In genomic region chr1:3787347-3787710, GRCh38 we compare ENCODE assay signal across 15 cellular contexts. TPM values are rescaled to one million over a fixed set of nuclear protein-coding genes. Genes with fewer than 3 reads are reported as not detected.
A peak's percentile ranks its signal among the peaks of the same experiment; 100 is the strongest.
DNase-seq lines count a peak whose midpoint lies in the region; ATAC-seq and TF ChIP-seq lines count a peak whose summit lies in the region.
"Had no signal": no experiment of that assay in that cellular context is flagged by ENCODE, and none has a peak within 500 bp of the region (broad histone marks: within the 10 kb centered on the region; RNA-seq: fewer than 3 reads in every experiment).

No MANE protein-coding gene starts in this region.

- no peak overlapping the region for H3K27ac ChIP-seq in osteoblast (ENCODE audit: low read depth, low read length)
- H3K27ac ChIP-seq in ascending aorta = no peak overlapping the region
- H3K27ac ChIP-seq in testis = no peak overlapping the region
- H3K27ac ChIP-seq: psoas muscle had no signal

- POLR2A ChIA-PET in Caco-2 (lab: Charles Lee) = interaction anchor here (0.6 kb wide), 1 partner anchor 20 kb away, joined by 6 read pairs; no protein-coding TSS in a partner anchor

- CTCF ChIA-PET in Caco-2 (lab: Charles Lee) = no interaction called here

- TF ChIP-seq CTCF in Caco-2 (IDR thresholded peaks at IDR 0.05; ENCODE audit: insufficient read depth in 1 of 2, low read depth in 1 of 2, low read length in 1 of 2, severe bottlenecking in 1 of 2, unreplicated experiment in 1 of 2) (no peak), osteoblast (IDR thresholded peaks at IDR 0.05; ENCODE audit: extremely low read depth, low read depth, low read length) (no peak), ascending aorta (IDR thresholded peaks at IDR 0.05) (no peak), testis (IDR thresholded peaks at IDR 0.05) (no peak)

- DNase-seq in Caco-2 = no peak
- DNase-seq in SW480 (ENCODE audit: low spot score) = peak; percentile 58
- DNase-seq in osteoblast (ENCODE audit: insufficient read length, low spot score, missing footprints) = peak; percentile 69
- no peak for DNase-seq in ascending aorta (ENCODE audit: low spot score in 2 of 2)
- no peak for DNase-seq in testis
- DNase-seq: C1 segment of cervical spinal cord, GF-D8, NCI-H1105, psoas muscle had no signal

- no peaks in the 10 kb centered on the region for H3K9me3 ChIP-seq in Caco-2
- H3K9me3 ChIP-seq in osteoblast (ENCODE audit: low read depth, low read length) = no peaks in the 10 kb centered on the region
- H3K9me3 ChIP-seq in ascending aorta = no peaks in the 10 kb centered on the region
- H3K9me3 ChIP-seq in testis = no peaks in the 10 kb centered on the region
- H3K9me3 ChIP-seq: psoas muscle had no signal

- no peak overlapping the region for H3K4me3 Mint-ChIP-seq in Caco-2 (ENCODE audit: unreplicated experiment)
- peak overlapping the region; percentile 67 for H3K4me3 Mint-ChIP-seq in activated T-helper 17 cell treated with anti-CD3 and anti-CD28 coated beads, Interleukin-2, amount 50 U/mL, for 72 hours
- H3K4me3 Mint-ChIP-seq: dendritic cell treated with granulocyte-macrophage colony-stimulating factor and Interleukin-4, amounts not matched to agents 40 ng/mL and 50 ng/mL, for 4 days had no signal

- BruUV-seq in Caco-2 (replicated peaks; lab: Mats Ljungman, UMichigan) = no TSS peak

- H3K27me3 Mint-ChIP-seq in Caco-2 (ENCODE audit: insufficient read depth, unreplicated experiment) = no peaks in the 10 kb centered on the region
- H3K27me3 Mint-ChIP-seq in activated T-helper 17 cell treated with anti-CD3 and anti-CD28 coated beads, Interleukin-2, amount 50 U/mL, for 72 hours = no peaks in the 10 kb centered on the region
- H3K27me3 Mint-ChIP-seq: dendritic cell treated with granulocyte-macrophage colony-stimulating factor and Interleukin-4, amounts not matched to agents 40 ng/mL and 50 ng/mL, for 4 days had no signal

- H3K9me3 Mint-ChIP-seq in Caco-2 (ENCODE audit: unreplicated experiment) = no peaks in the 10 kb centered on the region
- H3K9me3 Mint-ChIP-seq in activated T-helper 17 cell treated with anti-CD3 and anti-CD28 coated beads, Interleukin-2, amount 50 U/mL, for 72 hours = no peaks in the 10 kb centered on the region
- H3K9me3 Mint-ChIP-seq: dendritic cell treated with granulocyte-macrophage colony-stimulating factor and Interleukin-4, amounts not matched to agents 40 ng/mL and 50 ng/mL, for 4 days had no signal

- peak overlapping the region; percentile 35 for H3K27ac Mint-ChIP-seq in Caco-2 (ENCODE audit: unreplicated experiment)
- H3K27ac Mint-ChIP-seq in activated T-helper 17 cell treated with anti-CD3 and anti-CD28 coated beads, Interleukin-2, amount 50 U/mL, for 72 hours = peak overlapping the region; percentile 88
- H3K27ac Mint-ChIP-seq: dendritic cell treated with granulocyte-macrophage colony-stimulating factor and Interleukin-4, amounts not matched to agents 40 ng/mL and 50 ng/mL, for 4 days had no signal

- H3K36me3 Mint-ChIP-seq in Caco-2 (ENCODE audit: insufficient read depth, unreplicated experiment) = peaks cover 64% of the 10 kb centered on the region
- H3K36me3 Mint-ChIP-seq in activated T-helper 17 cell treated with anti-CD3 and anti-CD28 coated beads, Interleukin-2, amount 50 U/mL, for 72 hours (ENCODE audit: low read depth) = peaks cover 62% of the 10 kb centered on the region

- H3K4me2 ChIP-seq in osteoblast (ENCODE audit: insufficient read depth, low read length) = no peak overlapping the region

- H3K4me1 ChIP-seq in Caco-2 = no peaks in the 10 kb centered on the region
- no peaks in the 10 kb centered on the region for H3K4me1 ChIP-seq in osteoblast (ENCODE audit: insufficient read depth, low read length)
- no peaks in the 10 kb centered on the region for H3K4me1 ChIP-seq in ascending aorta
- peaks cover 5% of the 10 kb centered on the region for H3K4me1 ChIP-seq in testis

- peak; percentile 98 for ATAC-seq in activated T-helper 17 cell treated with anti-CD3 and anti-CD28 coated beads, Interleukin-2, amount 50 U/mL, for 72 hours (replicated peaks)
- ATAC-seq in GM18909 (IDR thresholded peaks at IDR 0.05; ENCODE audit: poor library complexity, unreplicated experiment) = no peak
- ATAC-seq: Panc1, psoas muscle had no signal

- H3K79me2 ChIP-seq in osteoblast (ENCODE audit: insufficient read depth, low read length) = peaks cover 58% of the 10 kb centered on the region

- 83 to 85% methylated on average over 10 of the region's 10 CpGs for WGBS in testis, 2 donors

- no peaks in the 10 kb centered on the region for H3K36me3 ChIP-seq in Caco-2 (ENCODE audit: control insufficient read depth, insufficient read depth, low read length)
- H3K36me3 ChIP-seq in osteoblast (ENCODE audit: insufficient read depth, low read length) = peaks cover 37% of the 10 kb centered on the region
- H3K36me3 ChIP-seq in ascending aorta = peaks cover 53 to 70% of the 10 kb centered on the region in 2 donors
- H3K36me3 ChIP-seq in testis (ENCODE audit: low read depth, missing control alignments) = no peaks in the 10 kb centered on the region

- no peaks in the 10 kb centered on the region for H3K27me3 ChIP-seq in Caco-2 (replicated peaks; ENCODE audit: control insufficient read depth, insufficient read depth, low read length)
- H3K27me3 ChIP-seq in osteoblast (ENCODE audit: insufficient read depth, low read length) = no peaks in the 10 kb centered on the region
- no peaks in the 10 kb centered on the region for H3K27me3 ChIP-seq in ascending aorta
- H3K27me3 ChIP-seq in testis = no peaks in the 10 kb centered on the region

- peaks cover 54% of the 10 kb centered on the region for H4K20me1 ChIP-seq in osteoblast (ENCODE audit: insufficient read depth, low read length)

- no peak overlapping the region for H3K4me3 ChIP-seq in Caco-2 (ENCODE audit: low read depth, low read length)
- no peak overlapping the region for H3K4me3 ChIP-seq in osteoblast (ENCODE audit: insufficient read depth, low read length)
- H3K4me3 ChIP-seq in ascending aorta = no peak overlapping the region
- no peak overlapping the region for H3K4me3 ChIP-seq in testis
- H3K4me3 ChIP-seq: psoas muscle had no signal

- H2AFZ ChIP-seq in osteoblast (ENCODE audit: low read length) = no peak overlapping the region

- intact Hi-C loops in Caco-2 (cut with micrococcal nuclease; ENCODE audit: unreplicated experiment) = no loop called here
- intact Hi-C loops in ascending aorta (cut with DNase I) = no loop called here
- intact Hi-C loops in testis (cut with DNase I; ENCODE audit: low total_unique reads) = no loop called here

- TF ChIP-seq POLR2A in testis (IDR thresholded peaks at IDR 0.05) = no peak

- H3K4me1 Mint-ChIP-seq in Caco-2 (ENCODE audit: low read depth, unreplicated experiment) = no peaks in the 10 kb centered on the region
- H3K4me1 Mint-ChIP-seq in activated T-helper 17 cell treated with anti-CD3 and anti-CD28 coated beads, Interleukin-2, amount 50 U/mL, for 72 hours = peaks cover 16% of the 10 kb centered on the region

RNA-seq across cellular contexts. Expression of gene LRRC47, which starts 9.0 kb away (rescaled TPM):
- 44.3 and 48.5 TPM in 2 replicates for total RNA-seq in Caco-2 (2022)
- total RNA-seq in activated T-helper 17 cell treated with anti-CD3 and anti-CD28 coated beads, Interleukin-2, amount 50 U/mL, for 72 hours = 10 to 100 TPM; 26.4 to 35.9 TPM
- 24.5 and 30.0 TPM in 2 replicates for total RNA-seq in osteoblast
- total RNA-seq in ascending aorta = 41.5 TPM
- total RNA-seq in testis = 10 to 100 TPM; 45.9 to 46.6 TPM
- 27.6 TPM for polyA plus RNA-seq in testis (ENCODE audit: insufficient read depth, low read depth, low replicate concordance)

RNA-seq across cellular contexts. Expression of gene SMIM1, which starts 14.8 kb away (rescaled TPM):
- total RNA-seq in Caco-2 (2022) (7.1 and 9.4 TPM in 2 replicates), osteoblast (not detected in 2 replicates), ascending aorta (not detected), testis (100 to 1,000 TPM; 205 to 213 TPM)
- total RNA-seq in activated T-helper 17 cell treated with anti-CD3 and anti-CD28 coated beads, Interleukin-2, amount 50 U/mL, for 72 hours = 1 to 10 TPM; 1.5 to 2.8 TPM
- 92.9 TPM for polyA plus RNA-seq in testis (ENCODE audit: insufficient read depth, low read depth, low replicate concordance)

RNA-seq across cellular contexts. Expression of gene CCDC27, which starts 35.1 kb away (rescaled TPM):
- total RNA-seq in Caco-2 (2022) = not detected in 2 replicates
- total RNA-seq in activated T-helper 17 cell treated with anti-CD3 and anti-CD28 coated beads, Interleukin-2, amount 50 U/mL, for 72 hours = not detected
- total RNA-seq in osteoblast = not detected in 2 replicates
- total RNA-seq in ascending aorta = not detected
- total RNA-seq in testis = 10 to 100 TPM; 10.6 to 18.3 TPM
- 28.4 TPM for polyA plus RNA-seq in testis (ENCODE audit: insufficient read depth, low read depth, low replicate concordance)
- total RNA-seq: mucosa of gallbladder, subcutaneous adipose tissue had no signal

Comparison
In these comparisons a context has a peak if more than half of its experiments do, and no peak if none do; other contexts are left out.
1. DNase-seq: peak in SW480 (single experiment) and osteoblast (single experiment); none in Caco-2 (0 of 2), ascending aorta (0 of 2) and testis (single experiment).
2. RNA of gene SMIM1, which starts 14.8 kb away (total RNA-seq): 205 to 213 TPM in testis; 7.1 to 9.4 TPM in Caco-2, 1.5 to 2.8 TPM in activated T-helper 17 cell treated with anti-CD3 and anti-CD28 coated beads, Interleukin-2, amount 50 U/mL, for 72 hours, not detected in osteoblast and not detected in ascending aorta (single experiment); every median in the first group is over 10 times any median in the second.
3. RNA of gene CCDC27, which starts 35.1 kb away (total RNA-seq): 10.6 to 18.3 TPM in testis; not detected in Caco-2, not detected in activated T-helper 17 cell treated with anti-CD3 and anti-CD28 coated beads, Interleukin-2, amount 50 U/mL, for 72 hours, not detected in osteoblast and not detected in ascending aorta (single experiment); every median in the first group is over 10 times any median in the second.